12 cellular contexts compared by ENCODE assay signal in the genomic region with DNA sequence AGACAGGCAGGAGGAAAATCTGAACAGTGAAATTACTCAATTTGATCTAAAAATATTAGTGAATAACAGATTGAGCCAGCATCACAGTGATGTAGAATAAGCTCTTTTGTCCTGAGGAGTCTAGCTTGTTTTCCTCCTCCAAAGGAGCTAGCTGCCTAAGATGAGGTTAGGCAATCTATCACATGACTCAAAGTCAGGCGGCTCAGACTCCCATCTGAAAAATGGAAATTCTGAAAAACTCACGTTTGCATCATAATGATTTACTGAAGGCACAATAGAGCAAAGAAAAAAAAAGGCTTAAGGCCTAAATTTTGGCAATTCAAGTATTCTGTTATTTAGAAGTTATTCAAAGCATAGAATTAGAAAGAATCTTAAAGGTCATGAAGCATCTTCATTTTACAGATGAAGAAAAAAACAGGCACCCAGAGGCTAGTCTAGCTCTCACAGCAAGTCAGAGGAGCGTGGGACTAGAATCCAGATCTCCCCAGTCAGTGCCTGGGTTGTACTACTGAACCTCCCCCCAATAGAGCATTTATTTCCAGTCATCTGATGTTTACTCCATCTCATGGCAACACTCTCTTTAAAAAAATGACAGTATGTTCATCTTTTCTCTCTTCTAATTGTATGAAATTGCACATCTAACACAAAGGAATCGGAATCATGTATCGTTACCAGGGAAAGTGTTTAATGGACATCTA.
DNase-seq lines count a peak whose midpoint lies in the region; ATAC-seq and TF ChIP-seq lines count a peak whose summit lies in the region.
"Had no signal": no experiment of that assay in that cellular context is flagged by ENCODE, and none has a peak within 500 bp of the region (broad histone marks: within the 10 kb centered on the region; RNA-seq: fewer than 3 reads in every experiment).

No MANE protein-coding gene starts in this region.

- TF ChIP-seq POLR2A in gastrocnemius medialis (IDR thresholded peaks at IDR 0.05), result peak in 1 of 2 donors; percentile 25

- peak; percentile 74 to 87 for ATAC-seq in gastrocnemius medialis
- no peak for ATAC-seq in GM21786 (IDR thresholded peaks at IDR 0.05; ENCODE audit: unreplicated experiment)
- ATAC-seq: activated naive CD4-positive, alpha-beta T cell treated with anti-CD3 and anti-CD28 coated beads, Interleukin-2, amount 50 U/mL, for 72 hours had no signal

- TF ChIP-seq CTCF in fibroblast of villous mesenchyme (IDR thresholded peaks at IDR 0.05; ENCODE audit: insufficient read depth, low read depth, low read length) (no peak), gastrocnemius medialis (IDR thresholded peaks at IDR 0.05 in 4 of 5, conservative IDR thresholded peaks at IDR 0.05 in 1 of 5) (no peak)

- H3K27ac ChIP-seq in gastrocnemius medialis, result peak overlapping the region; percentile 21 to 38 (median 26)

- in situ Hi-C loops in gastrocnemius medialis (cut with MboI; ENCODE audit: low sequenced_read_pairs in 4 of 4), result no loop called here

- H3K9me3 ChIP-seq in gastrocnemius medialis, result no peaks in the 10 kb centered on the region
- H3K9me3 ChIP-seq: stomach had no signal

- H3K4me1 ChIP-seq in gastrocnemius medialis, result no peaks in the 10 kb centered on the region
- H3K4me1 ChIP-seq: stomach had no signal

- H3K27me3 ChIP-seq in gastrocnemius medialis, result no peaks in the 10 kb centered on the region

- H3K4me3 ChIP-seq in fibroblast of villous mesenchyme (ENCODE audit: low read depth, low read length) (no peak overlapping the region), gastrocnemius medialis (no peak overlapping the region)
- H3K4me3 ChIP-seq: stomach had no signal

- DNase-seq in GM03348 (ENCODE audit: low spot score), result peak; percentile 74
- peak; percentile 13 for DNase-seq in RKO (ENCODE audit: low spot score)
- DNase-seq in fibroblast of villous mesenchyme (ENCODE audit: low read depth), result peak; percentile 82
- DNase-seq in gastrocnemius medialis, result peak; percentile 37 to 38
- no peak for DNase-seq in NCI-H2196 treated with DMSO at 0.1 percent for 48 hours (lab: John Stamatoyannopoulos, UW; ENCODE audit: unreplicated experiment)
- DNase-seq in NCI-H187 (lab: John Stamatoyannopoulos, UW), result no peak
- DNase-seq in NCI-H526 (lab: John Stamatoyannopoulos, UW), result no peak
- DNase-seq: CD4-positive, alpha-beta T cell; stomach; SW 1271 had no signal

- intact Hi-C loops in gastrocnemius medialis (cut with DNase I; ENCODE audit: low total_unique reads), result no loop called here

- H3K36me3 ChIP-seq in gastrocnemius medialis, result no peaks in the 10 kb centered on the region
- H3K36me3 ChIP-seq: stomach had no signal

Comparison
In these comparisons a context has a peak if more than half of its experiments do, and no peak if none do; other contexts are left out.
1. DNase-seq: peak in GM03348 (single experiment), RKO (single experiment), fibroblast of villous mesenchyme (single experiment) and gastrocnemius medialis (2 of 2); none in NCI-H2196 treated with DMSO at 0.1 percent for 48 hours (single experiment), NCI-H187 (0 of 2) and NCI-H526 (0 of 2).